ENCODE assay signal across 2 cellular contexts in genomic region chr6:56860466-56860865, GRCh38.
TF ChIP-seq lines count a peak whose summit lies in the region.

No MANE protein-coding gene starts in this region.

TF ChIP-seq in HEK293, 187 proteins besides CTCF, POLR2A, EP300 and RAD21 (continued from another document):
- TF ChIP-seq ZNF513 (tag by site-specific recombination; IDR thresholded peaks at IDR 0.05) (no peak), SP7 (tag by site-specific recombination; IDR thresholded peaks at IDR 0.05) (peak; percentile 69)

TF ChIP-seq in SK-N-SH, 30 proteins besides CTCF, POLR2A, EP300 and RAD21 (continued from another document):
- TF ChIP-seq REST (IDR thresholded peaks at IDR 0.05; ENCODE audit: low read depth, low read length): no peak
- TF ChIP-seq RXRA (IDR thresholded peaks at IDR 0.05; ENCODE audit: borderline replicate concordance, low read depth): no peak
- TF ChIP-seq NFIC (IDR thresholded peaks at IDR 0.05; ENCODE audit: borderline replicate concordance): no peak; the same call in 1 of the 2 replicates
- TF ChIP-seq EZH2phosphoT487 (IDR thresholded peaks at IDR 0.05; ENCODE audit: borderline replicate concordance, low read depth): no peak
- TF ChIP-seq CHD2 (IDR thresholded peaks at IDR 0.05; ENCODE audit: low read length, partially characterized antibody): no peak
- TF ChIP-seq MXI1 (IDR thresholded peaks at IDR 0.05; ENCODE audit: low read depth, low read length): no peak
- no peak for TF ChIP-seq ELF1 (IDR thresholded peaks at IDR 0.05)
- TF ChIP-seq ZBTB33 (IDR thresholded peaks at IDR 0.05; ENCODE audit: borderline replicate concordance, low read depth): no peak
- TF ChIP-seq GABPA (IDR thresholded peaks at IDR 0.05; ENCODE audit: low read depth): no peak
- no peak for TF ChIP-seq PBX3 (IDR thresholded peaks at IDR 0.05)
- no peak for TF ChIP-seq USF1 (IDR thresholded peaks at IDR 0.05; ENCODE audit: borderline replicate concordance, low read depth)
TF ChIP-seq in SK-N-SH: peak in this region for 3.
